Comparison of ENCODE assay signal across 20 cellular contexts in genomic region chr17:1803280-1803679, GRCh38. TPM values are rescaled to one million over a fixed set of nuclear protein-coding genes. Genes with fewer than 3 reads are reported as not detected.
"Had no signal": no experiment of that assay in that cellular context is flagged by ENCODE, and none has a peak within 500 bp of the region (broad histone marks: within the 10 kb centered on the region; RNA-seq: fewer than 3 reads in every experiment).

No MANE protein-coding gene starts in this region.

- H3K4me3 ChIP-seq: colonic mucosa, heart left ventricle, prostate gland, smooth muscle cell, testis, tibial nerve had no signal

- H3K9me3 ChIP-seq: colonic mucosa, heart left ventricle, prostate gland, testis, tibial nerve had no signal

- ATAC-seq: heart left ventricle; natural killer cell; stimulated activated effector memory CD8-positive, alpha-beta T cell treated with anti-CD3 and anti-CD28 coated beads, Interleukin-12 subunit alpha, Interleukin-12 subunit beta, amount 100 ng/mL, for 72 hours had no signal

- H3K27ac ChIP-seq: colonic mucosa, heart left ventricle, parathyroid adenoma, prostate gland, testis, tibial nerve had no signal

- DNase-seq: cerebellar nuclear complex; colonic mucosa; effector CD4-positive, alpha-beta T cell; endodermal cell; foreskin melanocyte; heart left ventricle; hippocampal formation; natural killer cell; occipital lobe; retina; stimulated activated CD4-positive, alpha-beta T cell treated with anti-CD3 and anti-CD28 coated beads, Interleukin-4, amount 100 ng/mL, for 1 hour; stimulated activated CD8-positive, alpha-beta memory T cell treated with anti-CD3 and anti-CD28 coated beads, Interleukin-4, amount 100 ng/mL, for 48 hours; testis had no signal

- H3K4me1 ChIP-seq: colonic mucosa, parathyroid adenoma, prostate gland, testis, tibial nerve had no signal

- H3K27me3 ChIP-seq: colonic mucosa, heart left ventricle, testis, tibial nerve had no signal

RNA-seq across cellular contexts. Expression of gene SERPINF1, which starts 41.4 kb away (rescaled TPM):
- total RNA-seq: dermis microvascular lymphatic vessel endothelial cell, endothelial cell of umbilical vein had no signal
- polyA plus RNA-seq: endothelial cell of umbilical vein had no signal
